1 cellular context compared by ENCODE assay signal in the genomic region with DNA sequence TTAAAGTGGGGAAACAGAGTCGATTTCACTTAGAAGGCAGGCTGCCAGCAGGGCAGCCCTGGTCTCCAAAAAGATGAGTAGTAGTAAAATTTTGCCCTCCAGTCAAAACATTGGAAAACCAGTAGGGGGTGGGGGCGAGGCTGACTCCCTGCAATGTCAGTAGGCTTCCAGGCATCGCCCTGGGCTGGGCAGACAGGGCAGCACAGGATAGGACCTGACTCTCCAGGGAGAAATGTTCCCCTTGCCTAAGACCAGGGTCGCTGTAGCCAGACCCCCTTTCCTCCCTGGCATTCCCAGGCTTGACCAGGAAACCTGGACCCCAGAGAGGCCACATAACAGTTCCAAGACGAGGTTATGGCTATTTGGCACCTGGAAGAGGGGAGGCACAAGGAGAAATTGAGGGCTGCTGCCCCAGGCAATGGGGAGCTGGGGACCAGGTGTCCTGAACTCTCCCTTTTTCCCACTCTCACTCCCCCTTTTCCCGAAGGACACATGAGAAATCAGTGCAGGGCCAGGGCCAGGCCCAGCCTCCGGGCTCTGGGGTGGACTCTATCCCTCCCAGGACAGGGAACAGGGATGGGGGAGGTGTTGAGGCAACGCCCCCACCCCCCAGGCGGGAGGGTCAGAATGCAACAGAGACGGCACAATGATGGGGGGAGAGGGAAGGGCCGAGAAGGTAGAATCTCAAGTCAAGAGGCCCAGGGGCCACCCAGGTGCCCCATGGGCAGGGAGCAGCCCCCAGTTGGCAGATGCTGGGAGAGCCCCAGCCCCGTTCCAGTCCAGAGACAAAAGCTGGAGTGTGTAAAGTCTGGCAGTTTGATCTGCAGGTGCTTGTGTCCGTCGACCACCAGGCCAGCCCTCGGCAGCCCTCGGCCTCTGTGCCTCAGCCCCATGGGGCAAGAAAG.
TF ChIP-seq lines count a peak whose summit lies in the region.

No MANE protein-coding gene starts in this region.

TF ChIP-seq in H1, 55 proteins besides CTCF, POLR2A, EP300 and RAD21:
- TF ChIP-seq YY1 (IDR thresholded peaks at IDR 0.05; ENCODE audit: low read depth, low read length) (no peak), RFX5 (IDR thresholded peaks at IDR 0.05; ENCODE audit: borderline replicate concordance, low read depth, low read length) (no peak), KDM5A (IDR thresholded peaks at IDR 0.05; ENCODE audit: low read length) (no peak), CHD7 (IDR thresholded peaks at IDR 0.05; ENCODE audit: insufficient replicate concordance, low read length) (no peak), JUND (IDR thresholded peaks at IDR 0.05; ENCODE audit: low read length) (no peak), BACH1 (IDR thresholded peaks at IDR 0.05; ENCODE audit: low read length) (no peak), CHD2 (IDR thresholded peaks at IDR 0.05; ENCODE audit: low read length) (no peak), NANOG (IDR thresholded peaks at IDR 0.05; ENCODE audit: insufficient read depth, low read depth, low read length, poor library complexity, severe bottlenecking) (no peak)
